Comparison of ENCODE assay signal across 1 cellular context in the genomic region with DNA sequence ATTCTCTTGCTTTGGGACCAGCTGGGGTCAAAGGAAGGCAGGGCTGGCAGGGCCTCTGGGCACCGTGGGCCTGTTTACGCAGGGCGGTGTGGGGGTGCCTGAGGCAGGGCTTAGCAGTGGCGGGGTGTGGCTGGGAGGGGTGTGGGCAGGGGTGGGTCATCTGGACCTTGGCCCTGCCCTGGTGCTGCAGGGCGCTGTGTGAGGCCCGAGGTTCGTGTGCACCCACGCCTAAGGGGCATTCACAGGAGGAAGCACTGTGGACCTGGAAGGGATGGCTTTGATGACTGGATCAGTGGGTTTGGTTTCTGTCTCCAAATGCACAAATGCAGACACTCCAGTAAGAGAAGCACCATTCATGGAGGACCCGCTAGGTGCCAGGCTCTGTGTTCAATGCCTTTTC.
TF ChIP-seq lines count a peak whose summit lies in the region.

No MANE protein-coding gene starts in this region.

TF ChIP-seq in HepG2, 621 proteins besides CTCF, POLR2A, EP300 and RAD21:
- TF ChIP-seq ZNF274 (CRISPR knock-in tag; IDR thresholded peaks at IDR 0.05) (no peak), MIER3 (CRISPR knock-in tag; IDR thresholded peaks at IDR 0.05; ENCODE audit: borderline replicate concordance) (no peak), ZNF766 (CRISPR knock-in tag; IDR thresholded peaks at IDR 0.05; ENCODE audit: borderline replicate concordance) (no peak), ARID3A (IDR thresholded peaks at IDR 0.05; ENCODE audit: low read depth, low read length) (no peak), TCF12 (IDR thresholded peaks at IDR 0.05) (no peak), TCF12 (CRISPR knock-in tag; IDR thresholded peaks at IDR 0.05) (no peak), RNF219 (CRISPR knock-in tag; IDR thresholded peaks at IDR 0.05) (no peak), ONECUT2 (CRISPR knock-in tag; IDR thresholded peaks at IDR 0.05) (no peak), MBD4 (IDR thresholded peaks at IDR 0.05; ENCODE audit: borderline replicate concordance, low read length) (no peak), HNF1A (IDR thresholded peaks at IDR 0.05; ENCODE audit: low read depth) (no peak), HNF1A (CRISPR knock-in tag; IDR thresholded peaks at IDR 0.05; ENCODE audit: borderline replicate concordance) (no peak), REXO4 (CRISPR knock-in tag; IDR thresholded peaks at IDR 0.05; ENCODE audit: borderline replicate concordance) (no peak), MTF2 (CRISPR knock-in tag; IDR thresholded peaks at IDR 0.05; ENCODE audit: borderline replicate concordance) (no peak), ZNF136 (CRISPR knock-in tag; IDR thresholded peaks at IDR 0.05; ENCODE audit: low read depth) (no peak)
- TF ChIP-seq, protein P1, sequence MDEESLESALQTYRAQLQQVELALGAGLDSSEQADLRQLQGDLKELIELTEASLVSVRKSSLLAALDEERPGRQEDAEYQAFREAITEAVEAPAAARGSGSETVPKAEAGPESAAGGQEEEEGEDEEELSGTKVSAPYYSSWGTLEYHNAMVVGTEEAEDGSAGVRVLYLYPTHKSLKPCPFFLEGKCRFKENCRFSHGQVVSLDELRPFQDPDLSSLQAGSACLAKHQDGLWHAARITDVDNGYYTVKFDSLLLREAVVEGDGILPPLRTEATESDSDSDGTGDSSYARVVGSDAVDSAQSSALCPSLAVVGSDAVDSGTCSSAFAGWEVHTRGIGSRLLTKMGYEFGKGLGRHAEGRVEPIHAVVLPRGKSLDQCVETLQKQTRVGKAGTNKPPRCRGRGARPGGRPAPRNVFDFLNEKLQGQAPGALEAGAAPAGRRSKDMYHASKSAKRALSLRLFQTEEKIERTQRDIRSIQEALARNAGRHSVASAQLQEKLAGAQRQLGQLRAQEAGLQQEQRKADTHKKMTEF (CRISPR knock-in tag; IDR thresholded peaks at IDR 0.05) = no peak
- TF ChIP-seq, protein P2, sequence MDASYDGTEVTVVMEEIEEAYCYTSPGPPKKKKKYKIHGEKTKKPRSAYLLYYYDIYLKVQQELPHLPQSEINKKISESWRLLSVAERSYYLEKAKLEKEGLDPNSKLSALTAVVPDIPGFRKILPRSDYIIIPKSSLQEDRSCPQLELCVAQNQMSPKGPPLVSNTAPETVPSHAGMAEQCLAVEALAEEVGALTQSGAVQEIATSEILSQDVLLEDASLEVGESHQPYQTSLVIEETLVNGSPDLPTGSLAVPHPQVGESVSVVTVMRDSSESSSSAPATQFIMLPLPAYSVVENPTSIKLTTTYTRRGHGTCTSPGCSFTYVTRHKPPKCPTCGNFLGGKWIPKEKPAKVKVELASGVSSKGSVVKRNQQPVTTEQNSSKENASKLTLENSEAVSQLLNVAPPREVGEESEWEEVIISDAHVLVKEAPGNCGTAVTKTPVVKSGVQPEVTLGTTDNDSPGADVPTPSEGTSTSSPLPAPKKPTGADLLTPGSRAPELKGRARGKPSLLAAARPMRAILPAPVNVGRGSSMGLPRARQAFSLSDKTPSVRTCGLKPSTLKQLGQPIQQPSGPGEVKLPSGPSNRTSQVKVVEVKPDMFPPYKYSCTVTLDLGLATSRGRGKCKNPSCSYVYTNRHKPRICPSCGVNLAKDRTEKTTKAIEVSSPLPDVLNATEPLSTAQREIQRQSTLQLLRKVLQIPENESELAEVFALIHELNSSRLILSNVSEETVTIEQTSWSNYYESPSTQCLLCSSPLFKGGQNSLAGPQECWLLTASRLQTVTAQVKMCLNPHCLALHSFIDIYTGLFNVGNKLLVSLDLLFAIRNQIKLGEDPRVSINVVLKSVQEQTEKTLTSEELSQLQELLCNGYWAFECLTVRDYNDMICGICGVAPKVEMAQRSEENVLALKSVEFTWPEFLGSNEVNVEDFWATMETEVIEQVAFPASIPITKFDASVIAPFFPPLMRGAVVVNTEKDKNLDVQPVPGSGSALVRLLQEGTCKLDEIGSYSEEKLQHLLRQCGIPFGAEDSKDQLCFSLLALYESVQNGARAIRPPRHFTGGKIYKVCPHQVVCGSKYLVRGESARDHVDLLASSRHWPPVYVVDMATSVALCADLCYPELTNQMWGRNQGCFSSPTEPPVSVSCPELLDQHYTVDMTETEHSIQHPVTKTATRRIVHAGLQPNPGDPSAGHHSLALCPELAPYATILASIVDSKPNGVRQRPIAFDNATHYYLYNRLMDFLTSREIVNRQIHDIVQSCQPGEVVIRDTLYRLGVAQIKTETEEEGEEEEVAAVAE (CRISPR knock-in tag; IDR thresholded peaks at IDR 0.05; ENCODE audit: borderline replicate concordance) = no peak
